1 cellular context compared by ENCODE assay signal in the genomic region with DNA sequence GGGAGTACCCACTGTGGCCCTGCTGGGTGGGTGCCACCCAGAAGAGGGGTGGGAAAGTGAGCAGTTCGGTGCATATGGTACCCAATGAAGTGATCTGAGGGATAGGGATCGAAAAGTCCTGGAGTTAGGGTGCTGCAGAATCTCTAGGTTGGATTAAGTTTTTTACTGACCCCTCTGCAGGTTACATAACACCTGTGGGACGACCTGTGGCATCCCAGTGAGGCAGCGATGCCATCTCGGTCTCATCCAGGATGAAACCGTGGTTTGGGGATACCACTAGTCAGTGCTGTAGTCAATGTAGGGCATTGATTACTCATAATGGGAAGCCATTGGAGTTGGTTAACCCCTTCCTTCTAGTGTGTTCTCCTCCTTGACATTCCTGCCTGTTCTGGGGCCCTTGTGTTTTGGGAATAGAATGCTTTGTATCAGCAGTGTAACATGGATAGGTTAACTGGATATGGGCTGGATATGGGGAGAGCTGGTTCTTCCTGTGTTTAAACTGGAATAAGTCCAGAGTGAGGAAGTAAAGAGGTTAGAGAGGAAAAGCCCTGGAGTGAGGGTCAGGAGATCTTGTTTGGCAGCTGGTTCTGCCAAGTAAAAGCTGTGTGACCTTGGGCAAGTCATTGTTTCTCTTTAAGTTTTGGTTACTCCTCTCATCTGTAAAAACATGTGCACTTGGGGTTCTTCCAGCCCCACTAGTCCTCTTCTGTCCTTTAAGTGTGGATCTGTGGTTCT.
TF ChIP-seq lines count a peak whose summit lies in the region.

No MANE protein-coding gene starts in this region.

TF ChIP-seq in endothelial cell of umbilical vein, 7 proteins besides CTCF, POLR2A, EP300 and RAD21:
- TF ChIP-seq MAX (IDR thresholded peaks at IDR 0.05; ENCODE audit: insufficient read depth, insufficient read length) (no peak), EZH2 (IDR thresholded peaks at IDR 0.05; ENCODE audit: borderline replicate concordance, low read depth, low read length, severe bottlenecking) (no peak), FOS (IDR thresholded peaks at IDR 0.05; ENCODE audit: borderline replicate concordance, insufficient read depth, low read length) (no peak), POLR2AphosphoS5 (IDR thresholded peaks at IDR 0.05; ENCODE audit: insufficient read depth, low read depth, low read length) (no peak), MYC (IDR thresholded peaks at IDR 0.05; ENCODE audit: low read depth, low read length) (no peak), JUN (IDR thresholded peaks at IDR 0.05; ENCODE audit: borderline replicate concordance, insufficient read depth, insufficient read length, low read depth) (no peak), GATA2 (IDR thresholded peaks at IDR 0.05; ENCODE audit: insufficient read depth, insufficient read length, low read depth, low read length) (no peak)
